8 cellular contexts compared by ENCODE assay signal in genomic region chr10:4825456-4825867, GRCh38. TPM values are rescaled to one million over a fixed set of nuclear protein-coding genes. Genes with fewer than 3 reads are reported as not detected.
A peak's percentile ranks its signal among the peaks of the same experiment; 100 is the strongest.
DNase-seq lines count a peak whose midpoint lies in the region; ATAC-seq and TF ChIP-seq lines count a peak whose summit lies in the region.

No MANE protein-coding gene starts in this region.

- no peaks in the 10 kb centered on the region for H3K36me3 Mint-ChIP-seq in activated naive CD8-positive, alpha-beta T cell
- H3K36me3 Mint-ChIP-seq in activated naive CD8-positive, alpha-beta T cell treated with anti-CD3 and anti-CD28 coated beads for 36 hours, result peaks cover 3% of the 10 kb centered on the region
- H3K36me3 Mint-ChIP-seq in central memory CD8-positive, alpha-beta T cell (ENCODE audit: insufficient read depth), result no peaks in the 10 kb centered on the region
- no peaks in the 10 kb centered on the region for H3K36me3 Mint-ChIP-seq in naive thymus-derived CD8-positive, alpha-beta T cell

- no peaks in the 10 kb centered on the region for H3K36me3 ChIP-seq in transverse colon

- H3K4me1 Mint-ChIP-seq in activated naive CD8-positive, alpha-beta T cell (ENCODE audit: low read depth), result peaks cover 14% of the 10 kb centered on the region
- peaks cover 11% of the 10 kb centered on the region for H3K4me1 Mint-ChIP-seq in activated naive CD8-positive, alpha-beta T cell treated with anti-CD3 and anti-CD28 coated beads for 36 hours
- no peaks in the 10 kb centered on the region for H3K4me1 Mint-ChIP-seq in central memory CD8-positive, alpha-beta T cell
- H3K4me1 Mint-ChIP-seq in naive thymus-derived CD8-positive, alpha-beta T cell, result peaks cover 8 to 10% (median 9%) of the 10 kb centered on the region in 4 donors

- ATAC-seq in central memory CD8-positive, alpha-beta T cell (replicated peaks; ENCODE audit: extremely low read depth, poor library complexity, severe bottlenecking), result no peak
- no peak for ATAC-seq in naive thymus-derived CD8-positive, alpha-beta T cell

- H3K27me3 Mint-ChIP-seq in activated naive CD8-positive, alpha-beta T cell, result peaks cover 11% of the 10 kb centered on the region
- H3K27me3 Mint-ChIP-seq in activated naive CD8-positive, alpha-beta T cell treated with anti-CD3 and anti-CD28 coated beads for 36 hours, result peaks cover 39% of the 10 kb centered on the region
- peaks cover 94% of the 10 kb centered on the region for H3K27me3 Mint-ChIP-seq in central memory CD8-positive, alpha-beta T cell
- H3K27me3 Mint-ChIP-seq in naive thymus-derived CD8-positive, alpha-beta T cell, result peaks cover 2 to 82% (median 44%) of the 10 kb centered on the region in 5 donors

- no peak for TF ChIP-seq CTCF in transverse colon (IDR thresholded peaks at IDR 0.05)

- POLR2A ChIA-PET in naive thymus-derived CD8-positive, alpha-beta T cell (lab: Charles Lee), result interaction anchor here (1.3 to 5.0 kb wide), 3 partner anchors 11 to 24 kb away, joined by 8 to 23 read pairs (median 8); no protein-coding TSS in a partner anchor

- no peaks in the 10 kb centered on the region for H3K9me3 ChIP-seq in transverse colon

- no peak for TF ChIP-seq EP300 in transverse colon (IDR thresholded peaks at IDR 0.05; ENCODE audit: low read depth)

- peak overlapping the region; percentile 88 to 92 (median 90) for H3K27ac ChIP-seq in transverse colon

- no peaks in the 10 kb centered on the region for H3K27me3 ChIP-seq in transverse colon

- H3K9me3 Mint-ChIP-seq in activated naive CD8-positive, alpha-beta T cell (ENCODE audit: low read depth), result no peaks in the 10 kb centered on the region
- peaks cover 3% of the 10 kb centered on the region for H3K9me3 Mint-ChIP-seq in activated naive CD8-positive, alpha-beta T cell treated with anti-CD3 and anti-CD28 coated beads for 36 hours
- H3K9me3 Mint-ChIP-seq in central memory CD8-positive, alpha-beta T cell, result no peaks in the 10 kb centered on the region
- no peaks in the 10 kb centered on the region for H3K9me3 Mint-ChIP-seq in naive thymus-derived CD8-positive, alpha-beta T cell

- no peak for TF ChIP-seq POLR2A in transverse colon (IDR thresholded peaks at IDR 0.05)

- intact Hi-C loops in transverse colon (cut with DNase I; ENCODE audit: low total_unique reads), result no loop called here

- DNase-seq in activated naive CD8-positive, alpha-beta T cell treated with anti-CD3 and anti-CD28 coated beads for 36 hours, result no peak
- no peak for DNase-seq in central memory CD8-positive, alpha-beta T cell (ENCODE audit: low spot score in 2 of 2)
- no peak for DNase-seq in naive thymus-derived CD8-positive, alpha-beta T cell
- DNase-seq in transverse colon (no peak), NCI-H187 (lab: John Stamatoyannopoulos, UW) (no peak), NCI-H69 (lab: John Stamatoyannopoulos, UW) (no peak), Ammon's horn (ENCODE audit: low spot score) (no peak)

- in situ Hi-C loops in transverse colon (cut with MboI; ENCODE audit: low pct_ligation_motif_present in 1 of 4, low pct_unique_long_range_greater_than_20kb in 1 of 4, low sequenced_read_pairs in 3 of 4), result loop anchor here in 3 of 4 donors (25.0 kb wide), 3 partner anchors 262 to 787 kb away; partner anchors contain the start of gene AKR1C3 (in 1 of the 3)

- no peak overlapping the region for H3K4me3 ChIP-seq in transverse colon

- peaks cover 0 to 17% (median 8%) of the 10 kb centered on the region in 4 donors for H3K4me1 ChIP-seq in transverse colon

- no peak overlapping the region for H3K27ac Mint-ChIP-seq in activated naive CD8-positive, alpha-beta T cell
- H3K27ac Mint-ChIP-seq in activated naive CD8-positive, alpha-beta T cell treated with anti-CD3 and anti-CD28 coated beads for 36 hours, result no peak overlapping the region
- H3K27ac Mint-ChIP-seq in central memory CD8-positive, alpha-beta T cell (ENCODE audit: low read depth), result no peak overlapping the region
- peak overlapping the region in 5 of 10 donors; percentile 55 to 85 (median 83) for H3K27ac Mint-ChIP-seq in naive thymus-derived CD8-positive, alpha-beta T cell

- H3K4me3 Mint-ChIP-seq in activated naive CD8-positive, alpha-beta T cell, result peak overlapping the region; percentile 77
- no peak overlapping the region for H3K4me3 Mint-ChIP-seq in activated naive CD8-positive, alpha-beta T cell treated with anti-CD3 and anti-CD28 coated beads for 36 hours
- peak overlapping the region; percentile 41 for H3K4me3 Mint-ChIP-seq in central memory CD8-positive, alpha-beta T cell
- peak overlapping the region; percentile 59 to 85 (median 74) for H3K4me3 Mint-ChIP-seq in naive thymus-derived CD8-positive, alpha-beta T cell

- 97% methylated on average over 16 of the region's 16 CpGs; no CpG with 5 or more reads in 1 of the 2 donors for WGBS in transverse colon (ENCODE audit: low coverage in 1 of 2), 2 donors

RNA-seq across cellular contexts. Expression of gene AKR1E2, which starts 0.5 kb away (rescaled TPM):
- total RNA-seq in activated naive CD8-positive, alpha-beta T cell treated with anti-CD3 and anti-CD28 coated beads for 36 hours, result 1 to 10 TPM; 5.1 to 5.6 TPM
- total RNA-seq in naive thymus-derived CD8-positive, alpha-beta T cell, result 10 to 100 TPM; 12.7 to 14.4 TPM
- polyA plus RNA-seq in naive thymus-derived CD8-positive, alpha-beta T cell, result 1 to 10 TPM in 1 of 3 donors, under 1 TPM in 1, not detected in 1; 0.67 to 1.6 TPM
- 10 to 100 TPM in 1 of 4 donors, 1 to 10 TPM in 3; 3.8 to 34.8 (median 5.3) TPM for total RNA-seq in transverse colon
